In the genomic region with DNA sequence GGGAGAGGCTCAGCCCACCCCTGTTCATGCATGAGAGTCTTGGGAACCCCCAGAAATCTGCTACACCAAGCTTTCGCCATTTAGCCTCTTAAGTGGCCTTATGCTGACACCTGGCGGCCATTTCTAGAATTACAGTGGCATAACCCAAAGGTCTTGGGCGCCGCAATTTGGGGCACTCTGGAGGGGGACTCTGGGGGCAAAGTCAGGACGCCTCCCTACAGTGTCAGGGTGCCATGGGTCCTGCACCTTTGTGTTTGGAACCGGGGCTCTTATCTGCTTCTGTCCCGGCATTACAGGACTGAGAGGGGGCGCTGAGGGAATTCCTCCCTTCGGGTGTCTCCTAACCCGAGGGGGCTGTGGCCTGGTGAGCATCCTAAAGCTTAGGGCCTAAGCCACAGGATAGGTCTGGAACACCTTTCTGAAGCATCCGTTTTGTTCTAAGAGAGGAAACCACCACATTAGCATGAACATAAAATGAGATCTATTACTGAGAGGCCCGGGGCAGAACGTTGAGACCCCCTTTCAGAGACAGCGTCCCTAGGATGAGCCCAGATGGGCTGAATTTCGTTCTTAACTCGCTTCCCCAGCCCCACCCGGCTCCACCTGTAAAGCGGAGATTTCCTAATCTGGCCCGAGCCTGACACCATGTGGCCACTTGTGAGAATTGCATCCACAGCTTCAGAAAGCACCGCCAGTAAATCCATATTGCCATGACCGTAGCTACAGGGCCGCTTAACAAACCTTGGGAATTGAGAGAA, we compare ENCODE assay signal across 9 cellular contexts. TPM values are rescaled to one million over a fixed set of nuclear protein-coding genes. Genes with fewer than 3 reads are reported as not detected.
A peak's percentile ranks its signal among the peaks of the same experiment; 100 is the strongest.
DNase-seq lines count a peak whose midpoint lies in the region; ATAC-seq, FAIRE-seq and TF ChIP-seq lines count a peak whose summit lies in the region.
"Had no signal": no experiment of that assay in that cellular context is flagged by ENCODE, and none has a peak within 500 bp of the region (broad histone marks: within the 10 kb centered on the region; RNA-seq: fewer than 3 reads in every experiment).

No MANE protein-coding gene starts in this region.

- DNase-seq in GDM1 (lab: John Stamatoyannopoulos, UW) (peak; percentile 41), NB4 (ENCODE audit: low read depth) (peak; percentile 81), SW480 (ENCODE audit: low spot score) (peak; percentile 73), Right ventricle myocardium superior (peak; percentile 74), prostate gland (ENCODE audit: low spot score) (peak; percentile 74), urothelium cell line (ENCODE audit: low spot score) (peak; percentile 73)
- peak; percentile 73 for DNase-seq in activated naive CD8-positive, alpha-beta T cell treated with anti-CD3 and anti-CD28 coated beads for 36 hours

- TF ChIP-seq CTCF in NB4 (IDR thresholded peaks at IDR 0.05; ENCODE audit: low read depth, low read length) (peak; percentile 70), prostate gland (IDR thresholded peaks at IDR 0.05) (peak; percentile 75 to 93 (median 86))

- peaks cover 8% of the 10 kb centered on the region for H3K27me3 ChIP-seq in prostate gland (replicated peaks; ENCODE audit: insufficient read depth)

- TF ChIP-seq POLR2A in NB4 (IDR thresholded peaks at IDR 0.05; ENCODE audit: extremely low read depth, insufficient read length) (no peak), prostate gland (IDR thresholded peaks at IDR 0.05) (no peak)

- FAIRE-seq in urothelium cell line (lab: Jason Lieb, UNC), result no peak
- FAIRE-seq: islet of Langerhans had no signal

- no peaks in the 10 kb centered on the region for H3K9me3 Mint-ChIP-seq in activated naive CD8-positive, alpha-beta T cell treated with anti-CD3 and anti-CD28 coated beads for 36 hours

- H3K9me3 ChIP-seq in prostate gland, result no peaks in the 10 kb centered on the region

- H3K4me1 Mint-ChIP-seq in activated naive CD8-positive, alpha-beta T cell treated with anti-CD3 and anti-CD28 coated beads for 36 hours, result peaks cover 11% of the 10 kb centered on the region

- intact Hi-C loops in Right ventricle myocardium superior (cut with DNase I) (loop anchor here (5.0 kb wide), 3 partner anchors 314 to 499 kb away; a partner anchor contains a TSS), prostate gland (cut with DNase I) (loop anchor here (2.0 to 10.0 kb wide), 5 partner anchors 227 to 497 kb away; a partner anchor contains a TSS)

- H3K36me3 Mint-ChIP-seq in activated naive CD8-positive, alpha-beta T cell treated with anti-CD3 and anti-CD28 coated beads for 36 hours, result no peaks in the 10 kb centered on the region

- peaks cover 44% of the 10 kb centered on the region for H3K27me3 Mint-ChIP-seq in activated naive CD8-positive, alpha-beta T cell treated with anti-CD3 and anti-CD28 coated beads for 36 hours

- H3K4me3 ChIP-seq in NB4 (ENCODE audit: low read depth, low read length) (no peak overlapping the region), prostate gland (no peak overlapping the region)

- H3K36me3 ChIP-seq in prostate gland, result no peaks in the 10 kb centered on the region

- ATAC-seq in Right ventricle myocardium superior (ENCODE audit: poor library complexity) (peak; percentile 80), HG02798 (IDR thresholded peaks at IDR 0.05; ENCODE audit: poor library complexity, unreplicated experiment) (no peak)

- peak overlapping the region in 1 of 2 donors; percentile 21 for H3K27ac ChIP-seq in prostate gland

- 2% methylated on average over 22 of the region's 22 CpGs for WGBS in prostate gland

- no peak overlapping the region for H3K27ac Mint-ChIP-seq in activated naive CD8-positive, alpha-beta T cell treated with anti-CD3 and anti-CD28 coated beads for 36 hours

- H3K4me1 ChIP-seq in prostate gland (replicated peaks), result no peaks in the 10 kb centered on the region

- H3K4me3 Mint-ChIP-seq in activated naive CD8-positive, alpha-beta T cell treated with anti-CD3 and anti-CD28 coated beads for 36 hours, result no peak overlapping the region

RNA-seq across cellular contexts. Expression of a gene that starts 9.3 kb away (rescaled TPM):
- total RNA-seq in activated naive CD8-positive, alpha-beta T cell treated with anti-CD3 and anti-CD28 coated beads for 36 hours, result not detected
- total RNA-seq in Right ventricle myocardium superior, result not detected
- total RNA-seq in prostate gland, result not detected

RNA-seq across cellular contexts. Expression of a gene that starts 12.5 kb away (rescaled TPM):
- total RNA-seq in activated naive CD8-positive, alpha-beta T cell treated with anti-CD3 and anti-CD28 coated beads for 36 hours, result under 1 TPM; 0.06 to 0.08 TPM
- 79.9 TPM for total RNA-seq in Right ventricle myocardium superior
- total RNA-seq in prostate gland, result 10 to 100 TPM in 1 of 2 donors, 1 to 10 TPM in 1; 4.1 to 80.7 TPM

RNA-seq across cellular contexts. Expression of a gene that starts 19.9 kb away (rescaled TPM):
- total RNA-seq in activated naive CD8-positive, alpha-beta T cell treated with anti-CD3 and anti-CD28 coated beads for 36 hours, result not detected
- not detected for total RNA-seq in Right ventricle myocardium superior
- 1 to 10 TPM in 1 of 2 donors, not detected in 1; 2.4 TPM for total RNA-seq in prostate gland

Comparison
In these comparisons a context has a peak if more than half of its experiments do, and no peak if none do; other contexts are left out.
1. RNA of a gene that starts 12.5 kb away (total RNA-seq): 4.1 to 80.7 TPM in prostate gland and 79.9 TPM in Right ventricle myocardium superior (single experiment); 0.06 to 0.08 TPM in activated naive CD8-positive, alpha-beta T cell treated with anti-CD3 and anti-CD28 coated beads for 36 hours; every median in the first group is over 4 times any median in the second.
2. Peak in every context shown above with its lines, with median percentiles within 50 percentile points of each other: DNase-seq.